In genomic region chr2:54030814-54031213, GRCh38 we compare ENCODE assay signal across 22 cellular contexts.
A peak's percentile ranks its signal among the peaks of the same experiment; 100 is the strongest.
DNase-seq lines count a peak whose midpoint lies in the region; FAIRE-seq and TF ChIP-seq lines count a peak whose summit lies in the region.
"Had no signal": no experiment of that assay in that cellular context is flagged by ENCODE, and none has a peak within 500 bp of the region (broad histone marks: within the 10 kb centered on the region; RNA-seq: fewer than 3 reads in every experiment).

No MANE protein-coding gene starts in this region.

- H3K36me3 Mint-ChIP-seq in astrocyte (ENCODE audit: low read depth, unreplicated experiment) (peaks cover 3% of the 10 kb centered on the region), mesothelial cell of epicardium (peaks cover 12% of the 10 kb centered on the region), endothelial cell (ENCODE audit: low read depth, unreplicated experiment) (no peaks in the 10 kb centered on the region)
- H3K36me3 Mint-ChIP-seq: CD14-positive monocyte had no signal

- intact Hi-C loops in stomach (cut with DNase I; ENCODE audit: low total_unique reads), result no loop called here

- H3K4me1 ChIP-seq in astrocyte (ENCODE audit: insufficient read depth, low read length), result no peaks in the 10 kb centered on the region
- peaks cover 11% of the 10 kb centered on the region for H3K4me1 ChIP-seq in smooth muscle cell (ENCODE audit: low read depth)
- H3K4me1 ChIP-seq in stomach, result no peaks in the 10 kb centered on the region
- H3K4me1 ChIP-seq: A549, BE2C had no signal

- H3K79me2 ChIP-seq in astrocyte (ENCODE audit: insufficient read depth, low read length) (no peaks in the 10 kb centered on the region), smooth muscle cell (ENCODE audit: low read depth) (no peaks in the 10 kb centered on the region)

- 97% methylated on average over 2 of the region's 2 CpGs for WGBS in smooth muscle cell (ENCODE audit: low lambda C conversion rate)
- WGBS in stomach, 5 donors, result 92 to 100% (median 97%) methylated on average over 2 of the region's 2 CpGs

- no peak for FAIRE-seq in astrocyte (lab: Jason Lieb, UNC)
- FAIRE-seq: A549, D721Med, GM12892, GM19239, HepG2, HTR-8/SVneo had no signal

- TF ChIP-seq EP300 in stomach (IDR thresholded peaks at IDR 0.05), result no peak

- no peak for TF ChIP-seq CTCF in NB4 (IDR thresholded peaks at IDR 0.05; ENCODE audit: low read depth, low read length)
- no peak for TF ChIP-seq CTCF in astrocyte (IDR thresholded peaks at IDR 0.05; ENCODE audit: insufficient read depth, low read depth, low read length)
- no peak for TF ChIP-seq CTCF in mesothelial cell of epicardium (IDR thresholded peaks at IDR 0.05; ENCODE audit: unreplicated experiment)
- no peak for TF ChIP-seq CTCF in smooth muscle cell (IDR thresholded peaks at IDR 0.05; ENCODE audit: borderline replicate concordance, insufficient read depth, poor library complexity, severe bottlenecking)
- no peak for TF ChIP-seq CTCF in endothelial cell (IDR thresholded peaks at IDR 0.05; ENCODE audit: unreplicated experiment)
- no peak for TF ChIP-seq CTCF in stomach (IDR thresholded peaks at IDR 0.05)

- H3F3A ChIP-seq in smooth muscle cell (ENCODE audit: low read depth), result peaks cover 12% of the 10 kb centered on the region

- H3K4me2 ChIP-seq in astrocyte (ENCODE audit: low read length), result no peak overlapping the region
- no peak overlapping the region for H3K4me2 ChIP-seq in smooth muscle cell
- H3K4me2 ChIP-seq: A549 had no signal

- H3K36me3 ChIP-seq in astrocyte (ENCODE audit: insufficient read depth, low read length) (no peaks in the 10 kb centered on the region), smooth muscle cell (ENCODE audit: low read depth) (no peaks in the 10 kb centered on the region), stomach (no peaks in the 10 kb centered on the region)
- H3K36me3 ChIP-seq: BE2C had no signal

- H4K20me1 ChIP-seq in astrocyte (ENCODE audit: insufficient read depth, low read length) (no peaks in the 10 kb centered on the region), smooth muscle cell (ENCODE audit: low read depth) (no peaks in the 10 kb centered on the region)

- no peak overlapping the region for H3K4me3 ChIP-seq in NB4 (ENCODE audit: low read depth, low read length)
- H3K4me3 ChIP-seq in astrocyte (ENCODE audit: insufficient read depth, low read depth, low read length), result no peak overlapping the region
- no peak overlapping the region for H3K4me3 ChIP-seq in smooth muscle cell
- no peak overlapping the region for H3K4me3 ChIP-seq in stomach
- H3K4me3 ChIP-seq: A549 had no signal

- DNase-seq in NB4 (ENCODE audit: low read depth) (peak; percentile 15), astrocyte (ENCODE audit: low read depth) (no peak), mesothelial cell of epicardium (ENCODE audit: low spot score in 2 of 2, unreplicated experiment in 2 of 2) (no peak), smooth muscle cell (lab: John Stamatoyannopoulos, UW; ENCODE audit: unreplicated experiment) (no peak), kidney glomerular epithelial cell (lab: John Stamatoyannopoulos, UW) (no peak), endothelial cell (ENCODE audit: low spot score) (no peak), stomach (no peak)
- DNase-seq: BE2C; CD8-positive, alpha-beta T cell; COR-L47; DMS153; DND-41; GDM1; GOT3; H9 had no signal

- H3K27me3 Mint-ChIP-seq in astrocyte (ENCODE audit: low read depth, unreplicated experiment), result no peaks in the 10 kb centered on the region
- H3K27me3 Mint-ChIP-seq in mesothelial cell of epicardium (ENCODE audit: low read depth), result no peaks in the 10 kb centered on the region
- no peaks in the 10 kb centered on the region for H3K27me3 Mint-ChIP-seq in endothelial cell (ENCODE audit: unreplicated experiment)

- H3K27ac ChIP-seq in astrocyte (ENCODE audit: low read depth, low read length), result peak overlapping the region; percentile 13
- H3K27ac ChIP-seq in smooth muscle cell (ENCODE audit: low read depth), result peak overlapping the region; percentile 77
- no peak overlapping the region for H3K27ac ChIP-seq in stomach
- H3K27ac ChIP-seq: A549 had no signal

- no peaks in the 10 kb centered on the region for H3K9me3 ChIP-seq in astrocyte (ENCODE audit: insufficient read depth, low read depth, low read length)
- H3K9me3 ChIP-seq in smooth muscle cell (replicated peaks; ENCODE audit: low read depth), result no peaks in the 10 kb centered on the region
- H3K9me3 ChIP-seq in stomach, result no peaks in the 10 kb centered on the region
- H3K9me3 ChIP-seq: A549, BE2C had no signal

- H2AFZ ChIP-seq in astrocyte (ENCODE audit: low read depth, low read length) (no peak overlapping the region), smooth muscle cell (ENCODE audit: low read depth) (no peak overlapping the region)

- H3K9ac ChIP-seq in astrocyte (ENCODE audit: low read length) (no peak overlapping the region), smooth muscle cell (ENCODE audit: low read depth) (no peak overlapping the region)

- H3K27ac Mint-ChIP-seq in astrocyte (ENCODE audit: unreplicated experiment) (peak overlapping the region; percentile 86), mesothelial cell of epicardium (peak overlapping the region; percentile 92), endothelial cell (ENCODE audit: unreplicated experiment) (no peak overlapping the region)
- H3K27ac Mint-ChIP-seq: CD14-positive monocyte; CD8-positive, alpha-beta T cell had no signal

- H3K4me1 Mint-ChIP-seq in astrocyte (ENCODE audit: low read depth, unreplicated experiment) (peaks cover 10% of the 10 kb centered on the region), mesothelial cell of epicardium (peaks cover 15% of the 10 kb centered on the region), endothelial cell (ENCODE audit: unreplicated experiment) (peaks cover 8% of the 10 kb centered on the region)
- H3K4me1 Mint-ChIP-seq: CD14-positive monocyte had no signal

- H3K9me3 Mint-ChIP-seq in astrocyte (ENCODE audit: unreplicated experiment) (peaks cover 4% of the 10 kb centered on the region), mesothelial cell of epicardium (peaks cover 6% of the 10 kb centered on the region), endothelial cell (ENCODE audit: unreplicated experiment) (no peaks in the 10 kb centered on the region)
- H3K9me3 Mint-ChIP-seq: CD8-positive, alpha-beta T cell had no signal

- H3K27me3 ChIP-seq in astrocyte (ENCODE audit: insufficient read depth, low read length) (no peaks in the 10 kb centered on the region), smooth muscle cell (ENCODE audit: low read depth) (no peaks in the 10 kb centered on the region), stomach (no peaks in the 10 kb centered on the region)
- H3K27me3 ChIP-seq: BE2C had no signal

- TF ChIP-seq POLR2A in NB4 (IDR thresholded peaks at IDR 0.05; ENCODE audit: extremely low read depth, insufficient read length) (no peak), stomach (IDR thresholded peaks at IDR 0.05) (no peak)

- no peak overlapping the region for H3K4me3 Mint-ChIP-seq in astrocyte (ENCODE audit: unreplicated experiment)
- no peak overlapping the region for H3K4me3 Mint-ChIP-seq in mesothelial cell of epicardium
- H3K4me3 Mint-ChIP-seq in endothelial cell (ENCODE audit: unreplicated experiment), result no peak overlapping the region
- H3K4me3 Mint-ChIP-seq: CD14-positive monocyte; CD8-positive, alpha-beta T cell; H9 had no signal

Comparison
In these comparisons a context has a peak if more than half of its experiments do, and no peak if none do; other contexts are left out.
1. H3K27ac ChIP-seq: peak in astrocyte (single experiment) and smooth muscle cell (single experiment); none in stomach (0 of 5).